In genomic region chr1:46223472-46223943, GRCh38 we compare ENCODE assay signal across 9 cellular contexts. TPM values are rescaled to one million over a fixed set of nuclear protein-coding genes. Genes with fewer than 3 reads are reported as not detected.
DNase-seq lines count a peak whose midpoint lies in the region; ATAC-seq and TF ChIP-seq lines count a peak whose summit lies in the region.
"Had no signal": no experiment of that assay in that cellular context is flagged by ENCODE, and none has a peak within 500 bp of the region (broad histone marks: within the 10 kb centered on the region; RNA-seq: fewer than 3 reads in every experiment).

No MANE protein-coding gene starts in this region.

- no peaks in the 10 kb centered on the region for H3K9me3 ChIP-seq in cardiac muscle cell (ENCODE audit: low read depth)
- no peaks in the 10 kb centered on the region for H3K9me3 ChIP-seq in prostate gland

- no TSS peak for BruUV-seq in Calu3 (replicated peaks; lab: Mats Ljungman, UMichigan)

- peak; percentile 94 for TF ChIP-seq CTCF in Calu3 (IDR thresholded peaks at IDR 0.05; ENCODE audit: unreplicated experiment)
- peak; percentile 95 for TF ChIP-seq CTCF in NB4 (IDR thresholded peaks at IDR 0.05; ENCODE audit: low read depth, low read length)
- TF ChIP-seq CTCF in cardiac muscle cell (IDR thresholded peaks at IDR 0.05; ENCODE audit: low read depth, low read length), result peak; percentile 97
- peak; percentile 79 to 95 (median 92) for TF ChIP-seq CTCF in prostate gland (IDR thresholded peaks at IDR 0.05)

- intact Hi-C loops in Calu3 (cut with micrococcal nuclease; ENCODE audit: unreplicated experiment), result loop anchor here (1.0 kb wide), 3 partner anchors 40 to 186 kb away; no protein-coding TSS in a partner anchor
- intact Hi-C loops in prostate gland (cut with DNase I), result loop anchor here (5.0 kb wide), 1 partner anchor 186 kb away; no protein-coding TSS in a partner anchor

- H3K27me3 ChIP-seq in cardiac muscle cell (no peaks in the 10 kb centered on the region), prostate gland (replicated peaks; ENCODE audit: insufficient read depth) (no peaks in the 10 kb centered on the region)

- H3K4me3 ChIP-seq in NB4 (ENCODE audit: low read depth, low read length) (no peak overlapping the region), cardiac muscle cell (no peak overlapping the region), prostate gland (no peak overlapping the region)

- H3K4me1 ChIP-seq in cardiac muscle cell (ENCODE audit: low read depth) (peaks cover 6% of the 10 kb centered on the region), prostate gland (replicated peaks) (no peaks in the 10 kb centered on the region)

- 15% methylated on average over 6 of the region's 6 CpGs for WGBS in prostate gland

- peak; percentile 72 for DNase-seq in Calu3
- DNase-seq in NB4 (ENCODE audit: low read depth), result peak; percentile 86
- DNase-seq in activated naive CD8-positive, alpha-beta T cell treated with anti-CD3 and anti-CD28 coated beads for 36 hours, result peak; percentile 48
- DNase-seq in cardiac muscle cell (ENCODE audit: low read depth in 1 of 2, low spot score in 1 of 2), result peak; percentile 85 to 93
- peak; percentile 81 for DNase-seq in prostate gland (ENCODE audit: low spot score)
- DNase-seq in GOT3 (lab: John Stamatoyannopoulos, UW), result no peak

- ATAC-seq in GM21786 (IDR thresholded peaks at IDR 0.05; ENCODE audit: unreplicated experiment) (peak; percentile 88), SK-N-SH treated with all-trans-retinoic acid at 6 μM for 48 hours (peak; percentile 99)

- no peak overlapping the region for H3K27ac Mint-ChIP-seq in Calu3 (ENCODE audit: unreplicated experiment)
- H3K27ac Mint-ChIP-seq in activated naive CD8-positive, alpha-beta T cell treated with anti-CD3 and anti-CD28 coated beads for 36 hours, result no peak overlapping the region
- H3K27ac Mint-ChIP-seq: activated naive CD8-positive, alpha-beta T cell had no signal

- TF ChIP-seq POLR2A in NB4 (IDR thresholded peaks at IDR 0.05; ENCODE audit: extremely low read depth, insufficient read length), result no peak
- no peak for TF ChIP-seq POLR2A in prostate gland (IDR thresholded peaks at IDR 0.05)

- CTCF ChIA-PET in Calu3 (lab: Charles Lee), result interaction anchor here (0.6 to 1.8 kb wide), 24 partner anchors 9 to 450 kb away, joined by 3 to 56 read pairs (median 4); partner anchors contain the start of genes LURAP1, PIK3R3 and POMGNT1

- H3K27ac ChIP-seq in cardiac muscle cell (no peak overlapping the region), prostate gland (no peak overlapping the region)

- H3K9me3 Mint-ChIP-seq in Calu3 (ENCODE audit: low read depth, unreplicated experiment), result no peaks in the 10 kb centered on the region
- H3K9me3 Mint-ChIP-seq in activated naive CD8-positive, alpha-beta T cell treated with anti-CD3 and anti-CD28 coated beads for 36 hours, result no peaks in the 10 kb centered on the region

- H3K36me3 Mint-ChIP-seq in Calu3 (ENCODE audit: insufficient read depth, unreplicated experiment), result peaks cover 4% of the 10 kb centered on the region
- no peaks in the 10 kb centered on the region for H3K36me3 Mint-ChIP-seq in activated naive CD8-positive, alpha-beta T cell treated with anti-CD3 and anti-CD28 coated beads for 36 hours
- H3K36me3 Mint-ChIP-seq: activated naive CD8-positive, alpha-beta T cell had no signal

- H3K27me3 Mint-ChIP-seq in Calu3 (ENCODE audit: unreplicated experiment), result no peaks in the 10 kb centered on the region
- no peaks in the 10 kb centered on the region for H3K27me3 Mint-ChIP-seq in activated naive CD8-positive, alpha-beta T cell treated with anti-CD3 and anti-CD28 coated beads for 36 hours
- H3K27me3 Mint-ChIP-seq: activated naive CD8-positive, alpha-beta T cell had no signal

- H3K36me3 ChIP-seq in cardiac muscle cell, result no peaks in the 10 kb centered on the region
- H3K36me3 ChIP-seq in prostate gland, result no peaks in the 10 kb centered on the region

- no peak overlapping the region for H3K4me3 Mint-ChIP-seq in Calu3 (ENCODE audit: low read depth, unreplicated experiment)
- no peak overlapping the region for H3K4me3 Mint-ChIP-seq in activated naive CD8-positive, alpha-beta T cell treated with anti-CD3 and anti-CD28 coated beads for 36 hours
- H3K4me3 Mint-ChIP-seq: activated naive CD8-positive, alpha-beta T cell had no signal

- H3K4me1 Mint-ChIP-seq in Calu3 (ENCODE audit: low read depth, unreplicated experiment), result peaks cover 20% of the 10 kb centered on the region
- peaks cover 4% of the 10 kb centered on the region for H3K4me1 Mint-ChIP-seq in activated naive CD8-positive, alpha-beta T cell treated with anti-CD3 and anti-CD28 coated beads for 36 hours

TF ChIP-seq in SK-N-SH treated with all-trans-retinoic acid at 6 μM for 48 hours, 23 proteins besides CTCF, POLR2A, EP300 and RAD21 (continues in another document):
- TF ChIP-seq BACH2 (CRISPR knock-in tag; IDR thresholded peaks at IDR 0.05; ENCODE audit: borderline replicate concordance), result no peak
- TF ChIP-seq CSRNP3 (CRISPR knock-in tag; IDR thresholded peaks at IDR 0.05), result no peak
- TF ChIP-seq ESRRG (CRISPR knock-in tag; IDR thresholded peaks at IDR 0.05), result no peak
- TF ChIP-seq PATZ1 (CRISPR knock-in tag; IDR thresholded peaks at IDR 0.05; ENCODE audit: borderline replicate concordance), result no peak

RNA-seq across cellular contexts. Expression of gene LURAP1, which starts 20.4 kb away (rescaled TPM):
- not detected in 2 replicates for total RNA-seq in Calu3 (2022)
- total RNA-seq in activated naive CD8-positive, alpha-beta T cell treated with anti-CD3 and anti-CD28 coated beads for 36 hours, result not detected
- 11.7 and 19.5 TPM in 2 replicates for total RNA-seq in cardiac muscle cell
- 6.0 and 7.2 TPM in 2 replicates for polyA plus RNA-seq in cardiac muscle cell
- total RNA-seq in prostate gland, result 10 to 100 TPM; 12.7 to 17.5 TPM

RNA-seq across cellular contexts. Expression of gene RAD54L, which starts 24.1 kb away (rescaled TPM):
- total RNA-seq in Calu3 (2022), result 22.5 and 25.2 TPM in 2 replicates
- total RNA-seq in activated naive CD8-positive, alpha-beta T cell treated with anti-CD3 and anti-CD28 coated beads for 36 hours, result 10 to 100 TPM; 61.8 to 66.3 TPM
- 2.5 and 3.3 TPM in 2 replicates for total RNA-seq in cardiac muscle cell
- 5.9 and 13.6 TPM in 2 replicates for polyA plus RNA-seq in cardiac muscle cell
- 1 to 10 TPM; 8.2 to 8.4 TPM for total RNA-seq in prostate gland

RNA-seq across cellular contexts. Expression of gene POMGNT1, which starts 25.3 kb away (rescaled TPM):
- 62.0 and 74.5 TPM in 2 replicates for total RNA-seq in Calu3 (2022)
- 10 to 100 TPM; 34.3 to 38.8 TPM for total RNA-seq in activated naive CD8-positive, alpha-beta T cell treated with anti-CD3 and anti-CD28 coated beads for 36 hours
- total RNA-seq in cardiac muscle cell, result 105 and 125 TPM in 2 replicates
- polyA plus RNA-seq in cardiac muscle cell, result 128 and 147 TPM in 2 replicates
- 100 to 1,000 TPM; 106 to 120 TPM for total RNA-seq in prostate gland

RNA-seq across cellular contexts. Expression of gene P3R3URF, which starts 47.2 kb away (rescaled TPM):
- not detected in 2 replicates for total RNA-seq in Calu3 (2022)
- total RNA-seq in activated naive CD8-positive, alpha-beta T cell treated with anti-CD3 and anti-CD28 coated beads for 36 hours, result not detected
- not detected in 2 replicates for total RNA-seq in cardiac muscle cell
- polyA plus RNA-seq in cardiac muscle cell, result not detected in 2 replicates
- not detected for total RNA-seq in prostate gland

RNA-seq across cellular contexts. Expression of gene TSPAN1, which starts 48.6 kb away (rescaled TPM):
- total RNA-seq in Calu3 (2022), result 46.2 and 94.8 TPM in 2 replicates
- under 1 TPM in 1 of 2 experiments, not detected in 1; 0.28 TPM for total RNA-seq in activated naive CD8-positive, alpha-beta T cell treated with anti-CD3 and anti-CD28 coated beads for 36 hours
- total RNA-seq in cardiac muscle cell, result not detected in 2 replicates
- polyA plus RNA-seq in cardiac muscle cell, result not detected in 2 replicates
- 100 to 1,000 TPM in 1 of 2 donors, 10 to 100 TPM in 1; 77.2 to 322 TPM for total RNA-seq in prostate gland

Comparison
In these comparisons a context has a peak if more than half of its experiments do, and no peak if none do; other contexts are left out.
1. RNA of gene LURAP1, which starts 20.4 kb away (total RNA-seq): 11.7 to 19.5 TPM in cardiac muscle cell and 12.7 to 17.5 TPM in prostate gland; not detected in activated naive CD8-positive, alpha-beta T cell treated with anti-CD3 and anti-CD28 coated beads for 36 hours and not detected in Calu3; every median in the first group is over 10 times any median in the second.
2. Peak in every context shown above with its lines, with median percentiles within 50 percentile points of each other: CTCF ChIP-seq.